13 cellular contexts compared by ENCODE assay signal in genomic region chr10:12428447-12429135, GRCh38.
"Had no signal": no experiment of that assay in that cellular context is flagged by ENCODE, and none has a peak within 500 bp of the region (broad histone marks: within the 10 kb centered on the region; RNA-seq: fewer than 3 reads in every experiment).

No MANE protein-coding gene starts in this region.

- H3K9me3 ChIP-seq: heart left ventricle, mucosa of descending colon, right atrium auricular region, stomach, thoracic aorta had no signal

- DNase-seq: activated CD4-positive, alpha-beta memory T cell treated with anti-CD3 and anti-CD28 coated beads for 36 hours; activated CD4-positive, CD25-positive, alpha-beta regulatory T cell treated with anti-CD3 and anti-CD28 coated beads, Interleukin-2, amount 50 U/mL, for 72 hours; activated gamma-delta T cell treated with Interleukin-2 at 50 U/mL for 16 hours; activated T-cell treated with anti-CD3 and anti-CD28 coated beads, Interleukin-2, amount 50 U/mL, for 4 hours; foreskin melanocyte; heart left ventricle; mucosa of descending colon; naive thymus-derived CD8-positive, alpha-beta T cell; stimulated activated CD4-positive, alpha-beta T cell treated with anti-CD3 and anti-CD28 coated beads, Interleukin-4, amount 100 ng/mL, for 4 hours; stomach had no signal

- ATAC-seq: activated T-cell treated with anti-CD3 and anti-CD28 coated beads, Interleukin-2, amount 50 U/mL, for 4 hours; heart left ventricle; mucosa of descending colon; naive thymus-derived CD8-positive, alpha-beta T cell had no signal

- H3K36me3 ChIP-seq: heart left ventricle, right atrium auricular region, stomach, thoracic aorta had no signal

- H3K27me3 Mint-ChIP-seq: activated CD4-positive, alpha-beta memory T cell treated with anti-CD3 and anti-CD28 coated beads for 36 hours; naive thymus-derived CD8-positive, alpha-beta T cell had no signal

- H3K27ac ChIP-seq: heart left ventricle, right atrium auricular region, skin epidermis, stomach, thoracic aorta had no signal

- H3K27me3 ChIP-seq: right atrium auricular region, stomach had no signal

- H3K4me3 Mint-ChIP-seq: activated CD4-positive, alpha-beta memory T cell treated with anti-CD3 and anti-CD28 coated beads for 36 hours; activated T-cell treated with anti-CD3 and anti-CD28 coated beads, Interleukin-2, amount 50 U/mL, for 4 hours; naive thymus-derived CD8-positive, alpha-beta T cell had no signal

- H3K27ac Mint-ChIP-seq: activated CD4-positive, alpha-beta memory T cell treated with anti-CD3 and anti-CD28 coated beads for 36 hours had no signal

- H3K4me1 ChIP-seq: right atrium auricular region had no signal

- H3K4me3 ChIP-seq: heart left ventricle, mucosa of descending colon, right atrium auricular region, skin epidermis, stomach, thoracic aorta had no signal

- H3K9me3 Mint-ChIP-seq: activated CD4-positive, alpha-beta memory T cell treated with anti-CD3 and anti-CD28 coated beads for 36 hours; activated T-cell treated with anti-CD3 and anti-CD28 coated beads, Interleukin-2, amount 50 U/mL, for 4 hours; naive thymus-derived CD8-positive, alpha-beta T cell had no signal
